In the genomic region with DNA sequence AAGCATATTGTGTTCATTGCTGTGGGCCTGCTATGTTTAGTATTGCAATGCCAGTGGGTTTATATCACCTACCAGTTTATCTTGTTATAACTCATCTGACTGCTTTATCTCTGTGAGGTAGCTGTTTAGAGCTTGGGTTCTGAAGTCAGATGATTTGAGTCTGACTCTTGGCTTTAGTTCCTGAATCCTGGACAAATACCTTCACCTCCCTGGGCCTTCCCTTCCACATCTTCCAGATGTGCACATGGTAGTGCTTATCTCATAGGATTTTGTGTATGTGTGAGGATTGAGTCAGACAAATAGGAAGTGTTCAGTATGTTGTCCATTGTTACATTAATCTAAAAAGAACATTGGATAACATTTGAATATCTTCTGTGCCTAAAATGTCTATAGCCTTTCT, we compare ENCODE assay signal across 20 cellular contexts.
DNase-seq lines count a peak whose midpoint lies in the region; ATAC-seq, FAIRE-seq and TF ChIP-seq lines count a peak whose summit lies in the region.
"Had no signal": no experiment of that assay in that cellular context is flagged by ENCODE, and none has a peak within 500 bp of the region (broad histone marks: within the 10 kb centered on the region; RNA-seq: fewer than 3 reads in every experiment).

No MANE protein-coding gene starts in this region.

- POLR2A ChIA-PET in K562 (lab: Yijun Ruan, JAX): interaction anchor here (1.0 kb wide), 1 partner anchor 17 kb away, joined by 4 read pairs; no protein-coding TSS in a partner anchor

- no peaks in the 10 kb centered on the region for H3K27me3 ChIP-seq in K562 (ENCODE audit: control insufficient read depth in 2 of 2, insufficient read depth in 2 of 2, low read length in 2 of 2)
- H3K27me3 ChIP-seq in thyroid gland: no peaks in the 10 kb centered on the region

- DNase-seq in NCI-H226 (peak; percentile 83), K562 (ENCODE audit: extremely low read depth in 1 of 4, low spot score in 3 of 4) (no peak), fibroblast of the aortic adventitia (ENCODE audit: low read depth) (peak; percentile 71), thyroid gland (no peak), NCI-H524 (lab: John Stamatoyannopoulos, UW) (no peak)
- no peak for DNase-seq in stimulated activated CD4-positive, alpha-beta T cell treated with anti-CD3 and anti-CD28 coated beads, Interleukin-4, amount 100 ng/mL, for 24 hours
- DNase-seq: ACHN; BE2C; C1 segment of cervical spinal cord; CD4-positive, CD25-positive, alpha-beta regulatory T cell; CD8-positive, alpha-beta memory T cell; COR-L47; DMS 273 treated with DMSO at 0.1 percent for 48 hours; HFFc6 had no signal

- FAIRE-seq in K562 (lab: Jason Lieb, UNC): no peak
- FAIRE-seq: A204.1, GM12891, HepG2 had no signal

- in situ Hi-C loops in K562 (cut with MboI): no loop called here

- BruUV-seq in K562 (replicated peaks; lab: Mats Ljungman, UMichigan): no TSS peak

- TF ChIP-seq CTCF in K562 (IDR thresholded peaks at IDR 0.05 in 2 of 3, conservative IDR thresholded peaks at IDR 0.05 in 1 of 3; ENCODE audit: insufficient read depth in 2 of 3, low read depth in 1 of 3, low read length in 3 of 3) (no peak), fibroblast of the aortic adventitia (IDR thresholded peaks at IDR 0.05; ENCODE audit: insufficient read depth, low read length) (no peak), thyroid gland (IDR thresholded peaks at IDR 0.05) (no peak)

- intact Hi-C loops in K562 (cut with micrococcal nuclease) (no loop called here), thyroid gland (cut with DNase I) (no loop called here)

- peaks cover 4% of the 10 kb centered on the region; the same call in 1 of the 3 replicates for H3K79me2 ChIP-seq in K562 (ENCODE audit: control insufficient read depth, insufficient read depth, low read length)

- no peaks in the 10 kb centered on the region for H3K9me1 ChIP-seq in K562 (ENCODE audit: control insufficient read depth, insufficient read depth, low read length)

- CTCF ChIA-PET in K562 (lab: Yijun Ruan, JAX; ENCODE audit: low intra/inter-chr PET ratio): no interaction called here

- no peak overlapping the region for H2AFZ ChIP-seq in K562 (ENCODE audit: low read depth, low read length)

- H3K36me3 ChIP-seq in K562 (ENCODE audit: control insufficient read depth, insufficient read depth, low read length) (peaks cover 6% of the 10 kb centered on the region), thyroid gland (no peaks in the 10 kb centered on the region)
- H3K36me3 ChIP-seq: BE2C had no signal

- H3K4me3 ChIP-seq in K562: no peak overlapping the region
- H3K4me3 ChIP-seq in fibroblast of the aortic adventitia (ENCODE audit: low read depth, low read length): no peak overlapping the region
- no peak overlapping the region for H3K4me3 ChIP-seq in thyroid gland (replicated peaks in 1 of 3)

- TF ChIP-seq POLR2A in K562 (conservative IDR thresholded peaks at IDR 0.05) (no peak), thyroid gland (IDR thresholded peaks at IDR 0.05) (no peak)

- TF ChIP-seq EP300 in K562 (IDR thresholded peaks at IDR 0.05; ENCODE audit: low read length): no peak

- H3K27ac ChIP-seq in K562 (ENCODE audit: extremely low read depth, low read depth, low read length) (peak overlapping the region; percentile 67; the same call in 1 of the 3 replicates), thyroid gland (no peak overlapping the region)
- H3K27ac ChIP-seq: KMS-11 had no signal

- peaks cover 28% of the 10 kb centered on the region for H3K9me3 ChIP-seq in K562 (replicated peaks; ENCODE audit: control insufficient read depth, insufficient read depth, low read depth, low read length)
- H3K9me3 ChIP-seq in thyroid gland: no peaks in the 10 kb centered on the region
- H3K9me3 ChIP-seq: BE2C had no signal

- no peak overlapping the region for H3K9ac ChIP-seq in K562 (ENCODE audit: insufficient read depth in 1 of 2, low read depth in 2 of 2, low read length in 2 of 2)
- H3K9ac ChIP-seq: KMS-11 had no signal

- H3K4me2 ChIP-seq in K562 (ENCODE audit: insufficient read depth, low read length): no peak overlapping the region
- H3K4me2 ChIP-seq: KMS-11 had no signal

- TF ChIP-seq RAD21 in K562 (CRISPR knock-in tag; conservative IDR thresholded peaks at IDR 0.05 in 1 of 2, IDR thresholded peaks at IDR 0.05 in 1 of 2): no peak

- ATAC-seq in K562 (no peak), HG03139 (IDR thresholded peaks at IDR 0.05; ENCODE audit: unreplicated experiment) (no peak)
- ATAC-seq: HCT116, HepG2 had no signal

- H3K4me1 ChIP-seq in K562 (replicated peaks in 1 of 2; ENCODE audit: control insufficient read depth in 2 of 2, insufficient read depth in 2 of 2, low read length in 2 of 2) (peaks cover 0 to 41% of the 10 kb centered on the region in 2 experiments; a peak in 3 of 5 replicates), thyroid gland (no peaks in the 10 kb centered on the region)
- H3K4me1 ChIP-seq: BE2C had no signal

- H4K20me1 ChIP-seq in K562 (replicated peaks; ENCODE audit: control insufficient read depth, insufficient read depth, low read length): no peaks in the 10 kb centered on the region

TF ChIP-seq in K562, 482 proteins besides CTCF, POLR2A, EP300 and RAD21:
- TF ChIP-seq POLR2AphosphoS2 (IDR thresholded peaks at IDR 0.05; ENCODE audit: low read length) (no peak), CBFA2T2 (conservative IDR thresholded peaks at IDR 0.05) (peak; percentile 35; the same call in 1 of the 2 replicates), PRPF4 (IDR thresholded peaks at IDR 0.05; ENCODE audit: insufficient read depth, low read depth, low read length, poor library complexity, severe bottlenecking) (no peak), SRF (CRISPR knock-in tag; IDR thresholded peaks at IDR 0.05) (peak in 1 of 2 experiments; percentile 40; a peak in 1 of 4 replicates), NFE2 (IDR thresholded peaks at IDR 0.05; ENCODE audit: low read depth) (no peak), DMBX1 (CRISPR knock-in tag; IDR thresholded peaks at IDR 0.05; ENCODE audit: borderline replicate concordance) (peak; percentile 17; the same call in 1 of the 2 replicates), ZFX (CRISPR knock-in tag; IDR thresholded peaks at IDR 0.05) (peak; percentile 36; the same call in 1 of the 2 replicates), CBFA2T3 (IDR thresholded peaks at IDR 0.05) (peak; percentile 51), TCF3 (CRISPR knock-in tag; IDR thresholded peaks at IDR 0.05) (peak; percentile 18; the same call in 1 of the 2 replicates), CREB1 (IDR thresholded peaks at IDR 0.05) (no peak), CREB1 (CRISPR knock-in tag; IDR thresholded peaks at IDR 0.05) (no peak), L3MBTL2 (IDR thresholded peaks at IDR 0.05) (peak; percentile 59; the same call in 1 of the 2 replicates), TBP (optimal IDR thresholded peaks at IDR 0.05; ENCODE audit: low read depth, low read length) (no peak), CSDE1 (IDR thresholded peaks at IDR 0.05) (no peak)
- TF ChIP-seq, protein P1, sequence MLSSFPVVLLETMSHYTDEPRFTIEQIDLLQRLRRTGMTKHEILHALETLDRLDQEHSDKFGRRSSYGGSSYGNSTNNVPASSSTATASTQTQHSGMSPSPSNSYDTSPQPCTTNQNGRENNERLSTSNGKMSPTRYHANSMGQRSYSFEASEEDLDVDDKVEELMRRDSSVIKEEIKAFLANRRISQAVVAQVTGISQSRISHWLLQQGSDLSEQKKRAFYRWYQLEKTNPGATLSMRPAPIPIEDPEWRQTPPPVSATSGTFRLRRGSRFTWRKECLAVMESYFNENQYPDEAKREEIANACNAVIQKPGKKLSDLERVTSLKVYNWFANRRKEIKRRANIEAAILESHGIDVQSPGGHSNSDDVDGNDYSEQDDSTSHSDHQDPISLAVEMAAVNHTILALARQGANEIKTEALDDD (IDR thresholded peaks at IDR 0.05): peak; percentile 36; the same call in 1 of the 2 replicates
- TF ChIP-seq, protein P2, sequence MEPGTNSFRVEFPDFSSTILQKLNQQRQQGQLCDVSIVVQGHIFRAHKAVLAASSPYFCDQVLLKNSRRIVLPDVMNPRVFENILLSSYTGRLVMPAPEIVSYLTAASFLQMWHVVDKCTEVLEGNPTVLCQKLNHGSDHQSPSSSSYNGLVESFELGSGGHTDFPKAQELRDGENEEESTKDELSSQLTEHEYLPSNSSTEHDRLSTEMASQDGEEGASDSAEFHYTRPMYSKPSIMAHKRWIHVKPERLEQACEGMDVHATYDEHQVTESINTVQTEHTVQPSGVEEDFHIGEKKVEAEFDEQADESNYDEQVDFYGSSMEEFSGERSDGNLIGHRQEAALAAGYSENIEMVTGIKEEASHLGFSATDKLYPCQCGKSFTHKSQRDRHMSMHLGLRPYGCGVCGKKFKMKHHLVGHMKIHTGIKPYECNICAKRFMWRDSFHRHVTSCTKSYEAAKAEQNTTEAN (CRISPR knock-in tag; IDR thresholded peaks at IDR 0.05): no peak

Comparison
In these comparisons a context has a peak if more than half of its experiments do, and no peak if none do; other contexts are left out.
1. DNase-seq: peak in NCI-H226 (single experiment) and fibroblast of the aortic adventitia (single experiment); none in K562 (0 of 4), stimulated activated CD4-positive, alpha-beta T cell treated with anti-CD3 and anti-CD28 coated beads, Interleukin-4, amount 100 ng/mL, for 24 hours (single experiment), thyroid gland (0 of 2) and NCI-H524 (0 of 2).